ENCODE assay signal across 19 cellular contexts in genomic region chr17:40937384-40937819, GRCh38. TPM values are rescaled to one million over a fixed set of nuclear protein-coding genes. Genes with fewer than 3 reads are reported as not detected.
A peak's percentile ranks its signal among the peaks of the same experiment; 100 is the strongest.
DNase-seq lines count a peak whose midpoint lies in the region; ATAC-seq and TF ChIP-seq lines count a peak whose summit lies in the region.
"Had no signal": no experiment of that assay in that cellular context is flagged by ENCODE, and none has a peak within 500 bp of the region (broad histone marks: within the 10 kb centered on the region; RNA-seq: fewer than 3 reads in every experiment).

Gene KRT23 (minus strand): TSS chr17:40937646. CDS start chr17:40936603, 1,043 bp downstream.

- H3K4me1 ChIP-seq in smooth muscle cell (ENCODE audit: low read depth) = peaks cover 20% of the 10 kb centered on the region
- H3K4me1 ChIP-seq in CD8-positive, alpha-beta T cell (ENCODE audit: insufficient read depth, low read length) = no peaks in the 10 kb centered on the region
- H3K4me1 ChIP-seq: sigmoid colon had no signal

- H3K36me3 ChIP-seq in smooth muscle cell (ENCODE audit: low read depth) = no peaks in the 10 kb centered on the region
- no peaks in the 10 kb centered on the region for H3K36me3 ChIP-seq in CD8-positive, alpha-beta T cell (ENCODE audit: insufficient read depth, low read length)
- H3K36me3 ChIP-seq: sigmoid colon had no signal

- peaks cover 6% of the 10 kb centered on the region for H3K27me3 Mint-ChIP-seq in brain
- peaks cover 24% of the 10 kb centered on the region for H3K27me3 Mint-ChIP-seq in CD8-positive, alpha-beta T cell (ENCODE audit: low read depth)

- H3K79me2 ChIP-seq in smooth muscle cell (ENCODE audit: low read depth) = no peaks in the 10 kb centered on the region

- no peak for ATAC-seq in CD8-positive, alpha-beta T cell
- ATAC-seq in HG03139 (IDR thresholded peaks at IDR 0.05; ENCODE audit: unreplicated experiment) = no peak

- H2AFZ ChIP-seq in smooth muscle cell (ENCODE audit: low read depth) = no peak within 1 kb of the TSS

- intact Hi-C loops in CD8-positive, alpha-beta T cell (cut with DNase I, micrococcal nuclease) = no loop called here

- no peaks in the 10 kb centered on the region for H3F3A ChIP-seq in smooth muscle cell (ENCODE audit: low read depth)

- POLR2A ChIA-PET in CD8-positive, alpha-beta T cell (lab: Charles Lee) = no interaction called here

- DNase-seq in NCI-H2029 (lab: John Stamatoyannopoulos, UW) = peak; percentile 31
- DNase-seq in NCI-H2029 treated with DMSO at 0.1 percent for 48 hours (lab: John Stamatoyannopoulos, UW) = no peak
- peak; percentile 61 for DNase-seq in kidney tubule cell (ENCODE audit: low spot score)
- no peak for DNase-seq in smooth muscle cell (lab: John Stamatoyannopoulos, UW; ENCODE audit: unreplicated experiment)
- DNase-seq in CD8-positive, alpha-beta T cell = no peak
- DNase-seq in NCI-H1930 (lab: John Stamatoyannopoulos, UW) = no peak
- DNase-seq: activated CD4-positive, alpha-beta memory T cell treated with anti-CD3 and anti-CD28 coated beads, Interleukin-2, amount 10 ng/mL, durations not matched to agents 7 days and 5 days; activated effector memory CD4-positive, alpha-beta T cell treated with anti-CD3 and anti-CD28 coated beads, Interleukin-2, amount 50 U/mL, for 16 hours; CD4-positive, CD25-positive, alpha-beta regulatory T cell; effector memory CD4-positive, alpha-beta T cell; GF-D8; naive B cell; sigmoid colon; stimulated activated naive CD4-positive, alpha-beta T cell treated with Interleukin-2 at 50 U/mL for 16 hours had no signal

- H3K36me3 Mint-ChIP-seq in brain = no peaks in the 10 kb centered on the region
- H3K36me3 Mint-ChIP-seq in CD8-positive, alpha-beta T cell = no peaks in the 10 kb centered on the region
- H3K36me3 Mint-ChIP-seq: CD4-positive, CD25-positive, alpha-beta regulatory T cell had no signal

- TF ChIP-seq CTCF in brain (conservative IDR thresholded peaks at IDR 0.05) = no peak
- no peak for TF ChIP-seq CTCF in smooth muscle cell (IDR thresholded peaks at IDR 0.05; ENCODE audit: borderline replicate concordance, insufficient read depth, poor library complexity, severe bottlenecking)
- no peak for TF ChIP-seq CTCF in CD8-positive, alpha-beta T cell (IDR thresholded peaks at IDR 0.05)

- CTCF ChIA-PET in CD8-positive, alpha-beta T cell (lab: Charles Lee) = no interaction called here

- 50% methylated on average over 9 of the region's 9 CpGs for WGBS in smooth muscle cell (ENCODE audit: low lambda C conversion rate)

- H3K4me3 ChIP-seq in smooth muscle cell = no peak within 1 kb of the TSS
- H3K4me3 ChIP-seq in CD8-positive, alpha-beta T cell (ENCODE audit: low read depth, low read length) = no peak within 1 kb of the TSS
- H3K4me3 ChIP-seq: sigmoid colon had no signal

- H3K27ac ChIP-seq in smooth muscle cell (ENCODE audit: low read depth) = peak within 1 kb of the TSS; percentile 41
- H3K27ac ChIP-seq in CD8-positive, alpha-beta T cell (ENCODE audit: low read depth, low read length) = no peak within 1 kb of the TSS
- H3K27ac ChIP-seq: 22Rv1, sigmoid colon had no signal

- H4K20me1 ChIP-seq in smooth muscle cell (ENCODE audit: low read depth) = no peaks in the 10 kb centered on the region

- H3K9me3 Mint-ChIP-seq in brain = no peaks in the 10 kb centered on the region
- no peaks in the 10 kb centered on the region for H3K9me3 Mint-ChIP-seq in CD8-positive, alpha-beta T cell
- H3K9me3 Mint-ChIP-seq: activated CD4-positive, alpha-beta memory T cell treated with anti-CD3 and anti-CD28 coated beads, Interleukin-2, amount 10 ng/mL, durations not matched to agents 7 days and 5 days had no signal

- H3K4me2 ChIP-seq in smooth muscle cell = no peak within 1 kb of the TSS

- peak within 1 kb of the TSS in 4 of 5 experiments; percentile 13 to 88 (median 46) for H3K27ac Mint-ChIP-seq in brain
- no peak within 1 kb of the TSS for H3K27ac Mint-ChIP-seq in CD8-positive, alpha-beta T cell
- H3K27ac Mint-ChIP-seq: activated CD4-positive, alpha-beta memory T cell treated with anti-CD3 and anti-CD28 coated beads, Interleukin-2, amount 10 ng/mL, durations not matched to agents 7 days and 5 days; CD4-positive, CD25-positive, alpha-beta regulatory T cell had no signal

- H3K9me3 ChIP-seq in smooth muscle cell (replicated peaks; ENCODE audit: low read depth) = no peaks in the 10 kb centered on the region
- no peaks in the 10 kb centered on the region for H3K9me3 ChIP-seq in CD8-positive, alpha-beta T cell (ENCODE audit: low read length)
- H3K9me3 ChIP-seq: sigmoid colon had no signal

- H3K9ac ChIP-seq in smooth muscle cell (ENCODE audit: low read depth) = peak within 1 kb of the TSS; percentile 6

- H3K4me3 Mint-ChIP-seq in brain = peak within 1 kb of the TSS in 2 of 5 experiments; percentile 8 to 41
- H3K4me3 Mint-ChIP-seq in CD8-positive, alpha-beta T cell = no peak within 1 kb of the TSS
- H3K4me3 Mint-ChIP-seq: activated CD4-positive, alpha-beta memory T cell treated with anti-CD3 and anti-CD28 coated beads, Interleukin-2, amount 10 ng/mL, durations not matched to agents 7 days and 5 days; naive B cell had no signal

- H3K27me3 ChIP-seq in smooth muscle cell (ENCODE audit: low read depth) = no peaks in the 10 kb centered on the region
- no peaks in the 10 kb centered on the region for H3K27me3 ChIP-seq in CD8-positive, alpha-beta T cell (ENCODE audit: insufficient read depth, low read length)
- H3K27me3 ChIP-seq: sigmoid colon had no signal

- H3K4me1 Mint-ChIP-seq in brain = peaks cover 20% of the 10 kb centered on the region
- H3K4me1 Mint-ChIP-seq in CD8-positive, alpha-beta T cell (ENCODE audit: low read depth) = no peaks in the 10 kb centered on the region
- H3K4me1 Mint-ChIP-seq: activated CD4-positive, alpha-beta memory T cell treated with anti-CD3 and anti-CD28 coated beads, Interleukin-2, amount 10 ng/mL, durations not matched to agents 7 days and 5 days had no signal

RNA-seq across cellular contexts. Expression of gene KRT23, which starts in this region (rescaled TPM):
- not detected for polyA plus RNA-seq in brain (ENCODE audit: insufficient read depth, low read depth, low replicate concordance)
- 39.7 and 46.3 TPM in 2 replicates for total RNA-seq in smooth muscle cell
- 4.5 and 14.4 TPM in 2 replicates for polyA plus RNA-seq in smooth muscle cell
- total RNA-seq in CD8-positive, alpha-beta T cell = not detected
- total RNA-seq: activated CD4-positive, alpha-beta memory T cell treated with anti-CD3 and anti-CD28 coated beads, Interleukin-2, amount 10 ng/mL, durations not matched to agents 7 days and 5 days; CD4-positive, CD25-positive, alpha-beta regulatory T cell; H4; SK-MEL-5 had no signal
- polyA plus RNA-seq: CD4-positive, CD25-positive, alpha-beta regulatory T cell had no signal

Comparison
In these comparisons a context has a peak if more than half of its experiments do, and no peak if none do; other contexts are left out.
1. RNA of gene KRT23 (total RNA-seq): 39.7 to 46.3 TPM in smooth muscle cell; not detected in CD8-positive, alpha-beta T cell; every median in the first group is over 10 times any median in the second.
2. DNase-seq: peak in NCI-H2029 (single experiment) and kidney tubule cell (single experiment); none in NCI-H2029 treated with DMSO at 0.1 percent for 48 hours (single experiment), smooth muscle cell (single experiment), CD8-positive, alpha-beta T cell (0 of 7) and NCI-H1930 (0 of 2).